1 cellular context compared by ENCODE assay signal in the genomic region with DNA sequence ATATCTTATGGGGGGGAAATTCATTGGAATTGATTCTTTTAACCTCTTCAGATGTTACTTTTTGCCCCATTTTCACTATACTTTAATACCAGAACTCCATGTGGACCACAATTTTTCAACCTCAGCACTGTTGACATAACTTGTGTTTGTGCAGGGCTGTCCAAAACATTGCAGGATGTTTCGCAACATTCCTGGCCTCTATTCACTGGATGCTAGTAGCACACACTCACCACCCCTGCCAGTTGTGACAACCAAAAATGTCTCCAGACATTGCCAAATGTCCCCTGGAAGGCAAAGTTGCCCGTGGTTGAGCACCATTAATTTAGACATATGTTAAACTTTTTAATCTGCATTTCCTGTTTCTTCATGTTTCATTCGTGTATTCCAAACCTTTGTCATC.
TF ChIP-seq lines count a peak whose summit lies in the region.

No MANE protein-coding gene starts in this region.

TF ChIP-seq in HepG2, 621 proteins besides CTCF, POLR2A, EP300 and RAD21 (continued from another document):
- TF ChIP-seq, protein P1, sequence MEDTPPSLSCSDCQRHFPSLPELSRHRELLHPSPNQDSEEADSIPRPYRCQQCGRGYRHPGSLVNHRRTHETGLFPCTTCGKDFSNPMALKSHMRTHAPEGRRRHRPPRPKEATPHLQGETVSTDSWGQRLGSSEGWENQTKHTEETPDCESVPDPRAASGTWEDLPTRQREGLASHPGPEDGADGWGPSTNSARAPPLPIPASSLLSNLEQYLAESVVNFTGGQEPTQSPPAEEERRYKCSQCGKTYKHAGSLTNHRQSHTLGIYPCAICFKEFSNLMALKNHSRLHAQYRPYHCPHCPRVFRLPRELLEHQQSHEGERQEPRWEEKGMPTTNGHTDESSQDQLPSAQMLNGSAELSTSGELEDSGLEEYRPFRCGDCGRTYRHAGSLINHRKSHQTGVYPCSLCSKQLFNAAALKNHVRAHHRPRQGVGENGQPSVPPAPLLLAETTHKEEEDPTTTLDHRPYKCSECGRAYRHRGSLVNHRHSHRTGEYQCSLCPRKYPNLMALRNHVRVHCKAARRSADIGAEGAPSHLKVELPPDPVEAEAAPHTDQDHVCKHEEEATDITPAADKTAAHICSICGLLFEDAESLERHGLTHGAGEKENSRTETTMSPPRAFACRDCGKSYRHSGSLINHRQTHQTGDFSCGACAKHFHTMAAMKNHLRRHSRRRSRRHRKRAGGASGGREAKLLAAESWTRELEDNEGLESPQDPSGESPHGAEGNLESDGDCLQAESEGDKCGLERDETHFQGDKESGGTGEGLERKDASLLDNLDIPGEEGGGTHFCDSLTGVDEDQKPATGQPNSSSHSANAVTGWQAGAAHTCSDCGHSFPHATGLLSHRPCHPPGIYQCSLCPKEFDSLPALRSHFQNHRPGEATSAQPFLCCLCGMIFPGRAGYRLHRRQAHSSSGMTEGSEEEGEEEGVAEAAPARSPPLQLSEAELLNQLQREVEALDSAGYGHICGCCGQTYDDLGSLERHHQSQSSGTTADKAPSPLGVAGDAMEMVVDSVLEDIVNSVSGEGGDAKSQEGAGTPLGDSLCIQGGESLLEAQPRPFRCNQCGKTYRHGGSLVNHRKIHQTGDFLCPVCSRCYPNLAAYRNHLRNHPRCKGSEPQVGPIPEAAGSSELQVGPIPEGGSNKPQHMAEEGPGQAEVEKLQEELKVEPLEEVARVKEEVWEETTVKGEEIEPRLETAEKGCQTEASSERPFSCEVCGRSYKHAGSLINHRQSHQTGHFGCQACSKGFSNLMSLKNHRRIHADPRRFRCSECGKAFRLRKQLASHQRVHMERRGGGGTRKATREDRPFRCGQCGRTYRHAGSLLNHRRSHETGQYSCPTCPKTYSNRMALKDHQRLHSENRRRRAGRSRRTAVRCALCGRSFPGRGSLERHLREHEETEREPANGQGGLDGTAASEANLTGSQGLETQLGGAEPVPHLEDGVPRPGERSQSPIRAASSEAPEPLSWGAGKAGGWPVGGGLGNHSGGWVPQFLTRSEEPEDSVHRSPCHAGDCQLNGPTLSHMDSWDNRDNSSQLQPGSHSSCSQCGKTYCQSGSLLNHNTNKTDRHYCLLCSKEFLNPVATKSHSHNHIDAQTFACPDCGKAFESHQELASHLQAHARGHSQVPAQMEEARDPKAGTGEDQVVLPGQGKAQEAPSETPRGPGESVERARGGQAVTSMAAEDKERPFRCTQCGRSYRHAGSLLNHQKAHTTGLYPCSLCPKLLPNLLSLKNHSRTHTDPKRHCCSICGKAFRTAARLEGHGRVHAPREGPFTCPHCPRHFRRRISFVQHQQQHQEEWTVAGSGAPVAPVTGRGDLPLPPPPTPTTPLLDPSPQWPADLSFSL (CRISPR knock-in tag; IDR thresholded peaks at IDR 0.05), result peak; percentile 86
- TF ChIP-seq, protein P2, sequence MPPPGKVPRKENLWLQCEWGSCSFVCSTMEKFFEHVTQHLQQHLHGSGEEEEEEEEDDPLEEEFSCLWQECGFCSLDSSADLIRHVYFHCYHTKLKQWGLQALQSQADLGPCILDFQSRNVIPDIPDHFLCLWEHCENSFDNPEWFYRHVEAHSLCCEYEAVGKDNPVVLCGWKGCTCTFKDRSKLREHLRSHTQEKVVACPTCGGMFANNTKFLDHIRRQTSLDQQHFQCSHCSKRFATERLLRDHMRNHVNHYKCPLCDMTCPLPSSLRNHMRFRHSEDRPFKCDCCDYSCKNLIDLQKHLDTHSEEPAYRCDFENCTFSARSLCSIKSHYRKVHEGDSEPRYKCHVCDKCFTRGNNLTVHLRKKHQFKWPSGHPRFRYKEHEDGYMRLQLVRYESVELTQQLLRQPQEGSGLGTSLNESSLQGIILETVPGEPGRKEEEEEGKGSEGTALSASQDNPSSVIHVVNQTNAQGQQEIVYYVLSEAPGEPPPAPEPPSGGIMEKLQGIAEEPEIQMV (CRISPR knock-in tag; IDR thresholded peaks at IDR 0.05; ENCODE audit: low read depth), result no peak
- TF ChIP-seq RXRB (CRISPR knock-in tag; IDR thresholded peaks at IDR 0.05; ENCODE audit: borderline replicate concordance) (0 out of 2 replicates have a peak, but pooled peaks have one; percentile 20), DR1 (CRISPR knock-in tag; IDR thresholded peaks at IDR 0.05) (no peak), ZFY (CRISPR knock-in tag; IDR thresholded peaks at IDR 0.05) (0 out of 2 replicates have a peak, but pooled peaks have one; percentile 16), ZNF12 (CRISPR knock-in tag; IDR thresholded peaks at IDR 0.05) (0 out of 2 replicates have a peak, but pooled peaks have one; percentile 37), NR1H2 (CRISPR knock-in tag; IDR thresholded peaks at IDR 0.05; ENCODE audit: borderline replicate concordance, low read depth) (no peak), ZNF674 (CRISPR knock-in tag; IDR thresholded peaks at IDR 0.05; ENCODE audit: low read depth) (no peak), IKZF1 (IDR thresholded peaks at IDR 0.05) (no peak), KLF6 (CRISPR knock-in tag; IDR thresholded peaks at IDR 0.05) (no peak), SOX5 (CRISPR knock-in tag; IDR thresholded peaks at IDR 0.05; ENCODE audit: borderline replicate concordance) (peak; percentile 53; the same call in 1 of the 2 replicates), NRL (CRISPR knock-in tag; IDR thresholded peaks at IDR 0.05; ENCODE audit: borderline replicate concordance) (no peak), TP53 (CRISPR knock-in tag; conservative IDR thresholded peaks at IDR 0.05) (no peak), TBL1XR1 (IDR thresholded peaks at IDR 0.05; ENCODE audit: borderline replicate concordance, low read length, partially characterized antibody) (no peak), NFATC3 (CRISPR knock-in tag; IDR thresholded peaks at IDR 0.05) (no peak), MAFF (IDR thresholded peaks at IDR 0.05; ENCODE audit: low read depth, low read length) (no peak), LCORL (IDR thresholded peaks at IDR 0.05) (no peak), LCORL (CRISPR knock-in tag; IDR thresholded peaks at IDR 0.05) (peak; percentile 78; the same call in 1 of the 2 replicates), ZNF350 (CRISPR knock-in tag; IDR thresholded peaks at IDR 0.05; ENCODE audit: borderline replicate concordance, low read depth) (no peak), FOXP1 (IDR thresholded peaks at IDR 0.05) (no peak), FOXP1 (CRISPR knock-in tag; IDR thresholded peaks at IDR 0.05) (peak; percentile 72), ZNF746 (CRISPR knock-in tag; IDR thresholded peaks at IDR 0.05) (no peak), ZNF792 (CRISPR knock-in tag; IDR thresholded peaks at IDR 0.05) (0 out of 2 replicates have a peak, but pooled peaks have one; percentile 35), ZNF775 (CRISPR knock-in tag; IDR thresholded peaks at IDR 0.05; ENCODE audit: borderline replicate concordance) (no peak), TAF15 (IDR thresholded peaks at IDR 0.05; ENCODE audit: low read depth, low read length, poor library complexity, severe bottlenecking) (no peak)
- TF ChIP-seq, protein P3, sequence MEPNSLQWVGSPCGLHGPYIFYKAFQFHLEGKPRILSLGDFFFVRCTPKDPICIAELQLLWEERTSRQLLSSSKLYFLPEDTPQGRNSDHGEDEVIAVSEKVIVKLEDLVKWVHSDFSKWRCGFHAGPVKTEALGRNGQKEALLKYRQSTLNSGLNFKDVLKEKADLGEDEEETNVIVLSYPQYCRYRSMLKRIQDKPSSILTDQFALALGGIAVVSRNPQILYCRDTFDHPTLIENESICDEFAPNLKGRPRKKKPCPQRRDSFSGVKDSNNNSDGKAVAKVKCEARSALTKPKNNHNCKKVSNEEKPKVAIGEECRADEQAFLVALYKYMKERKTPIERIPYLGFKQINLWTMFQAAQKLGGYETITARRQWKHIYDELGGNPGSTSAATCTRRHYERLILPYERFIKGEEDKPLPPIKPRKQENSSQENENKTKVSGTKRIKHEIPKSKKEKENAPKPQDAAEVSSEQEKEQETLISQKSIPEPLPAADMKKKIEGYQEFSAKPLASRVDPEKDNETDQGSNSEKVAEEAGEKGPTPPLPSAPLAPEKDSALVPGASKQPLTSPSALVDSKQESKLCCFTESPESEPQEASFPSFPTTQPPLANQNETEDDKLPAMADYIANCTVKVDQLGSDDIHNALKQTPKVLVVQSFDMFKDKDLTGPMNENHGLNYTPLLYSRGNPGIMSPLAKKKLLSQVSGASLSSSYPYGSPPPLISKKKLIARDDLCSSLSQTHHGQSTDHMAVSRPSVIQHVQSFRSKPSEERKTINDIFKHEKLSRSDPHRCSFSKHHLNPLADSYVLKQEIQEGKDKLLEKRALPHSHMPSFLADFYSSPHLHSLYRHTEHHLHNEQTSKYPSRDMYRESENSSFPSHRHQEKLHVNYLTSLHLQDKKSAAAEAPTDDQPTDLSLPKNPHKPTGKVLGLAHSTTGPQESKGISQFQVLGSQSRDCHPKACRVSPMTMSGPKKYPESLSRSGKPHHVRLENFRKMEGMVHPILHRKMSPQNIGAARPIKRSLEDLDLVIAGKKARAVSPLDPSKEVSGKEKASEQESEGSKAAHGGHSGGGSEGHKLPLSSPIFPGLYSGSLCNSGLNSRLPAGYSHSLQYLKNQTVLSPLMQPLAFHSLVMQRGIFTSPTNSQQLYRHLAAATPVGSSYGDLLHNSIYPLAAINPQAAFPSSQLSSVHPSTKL (CRISPR knock-in tag; IDR thresholded peaks at IDR 0.05), result peak; percentile 77
- TF ChIP-seq, protein P4, sequence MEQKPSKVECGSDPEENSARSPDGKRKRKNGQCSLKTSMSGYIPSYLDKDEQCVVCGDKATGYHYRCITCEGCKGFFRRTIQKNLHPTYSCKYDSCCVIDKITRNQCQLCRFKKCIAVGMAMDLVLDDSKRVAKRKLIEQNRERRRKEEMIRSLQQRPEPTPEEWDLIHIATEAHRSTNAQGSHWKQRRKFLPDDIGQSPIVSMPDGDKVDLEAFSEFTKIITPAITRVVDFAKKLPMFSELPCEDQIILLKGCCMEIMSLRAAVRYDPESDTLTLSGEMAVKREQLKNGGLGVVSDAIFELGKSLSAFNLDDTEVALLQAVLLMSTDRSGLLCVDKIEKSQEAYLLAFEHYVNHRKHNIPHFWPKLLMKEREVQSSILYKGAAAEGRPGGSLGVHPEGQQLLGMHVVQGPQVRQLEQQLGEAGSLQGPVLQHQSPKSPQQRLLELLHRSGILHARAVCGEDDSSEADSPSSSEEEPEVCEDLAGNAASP (CRISPR knock-in tag; IDR thresholded peaks at IDR 0.05; ENCODE audit: borderline replicate concordance), result no peak
- TF ChIP-seq, protein P5, sequence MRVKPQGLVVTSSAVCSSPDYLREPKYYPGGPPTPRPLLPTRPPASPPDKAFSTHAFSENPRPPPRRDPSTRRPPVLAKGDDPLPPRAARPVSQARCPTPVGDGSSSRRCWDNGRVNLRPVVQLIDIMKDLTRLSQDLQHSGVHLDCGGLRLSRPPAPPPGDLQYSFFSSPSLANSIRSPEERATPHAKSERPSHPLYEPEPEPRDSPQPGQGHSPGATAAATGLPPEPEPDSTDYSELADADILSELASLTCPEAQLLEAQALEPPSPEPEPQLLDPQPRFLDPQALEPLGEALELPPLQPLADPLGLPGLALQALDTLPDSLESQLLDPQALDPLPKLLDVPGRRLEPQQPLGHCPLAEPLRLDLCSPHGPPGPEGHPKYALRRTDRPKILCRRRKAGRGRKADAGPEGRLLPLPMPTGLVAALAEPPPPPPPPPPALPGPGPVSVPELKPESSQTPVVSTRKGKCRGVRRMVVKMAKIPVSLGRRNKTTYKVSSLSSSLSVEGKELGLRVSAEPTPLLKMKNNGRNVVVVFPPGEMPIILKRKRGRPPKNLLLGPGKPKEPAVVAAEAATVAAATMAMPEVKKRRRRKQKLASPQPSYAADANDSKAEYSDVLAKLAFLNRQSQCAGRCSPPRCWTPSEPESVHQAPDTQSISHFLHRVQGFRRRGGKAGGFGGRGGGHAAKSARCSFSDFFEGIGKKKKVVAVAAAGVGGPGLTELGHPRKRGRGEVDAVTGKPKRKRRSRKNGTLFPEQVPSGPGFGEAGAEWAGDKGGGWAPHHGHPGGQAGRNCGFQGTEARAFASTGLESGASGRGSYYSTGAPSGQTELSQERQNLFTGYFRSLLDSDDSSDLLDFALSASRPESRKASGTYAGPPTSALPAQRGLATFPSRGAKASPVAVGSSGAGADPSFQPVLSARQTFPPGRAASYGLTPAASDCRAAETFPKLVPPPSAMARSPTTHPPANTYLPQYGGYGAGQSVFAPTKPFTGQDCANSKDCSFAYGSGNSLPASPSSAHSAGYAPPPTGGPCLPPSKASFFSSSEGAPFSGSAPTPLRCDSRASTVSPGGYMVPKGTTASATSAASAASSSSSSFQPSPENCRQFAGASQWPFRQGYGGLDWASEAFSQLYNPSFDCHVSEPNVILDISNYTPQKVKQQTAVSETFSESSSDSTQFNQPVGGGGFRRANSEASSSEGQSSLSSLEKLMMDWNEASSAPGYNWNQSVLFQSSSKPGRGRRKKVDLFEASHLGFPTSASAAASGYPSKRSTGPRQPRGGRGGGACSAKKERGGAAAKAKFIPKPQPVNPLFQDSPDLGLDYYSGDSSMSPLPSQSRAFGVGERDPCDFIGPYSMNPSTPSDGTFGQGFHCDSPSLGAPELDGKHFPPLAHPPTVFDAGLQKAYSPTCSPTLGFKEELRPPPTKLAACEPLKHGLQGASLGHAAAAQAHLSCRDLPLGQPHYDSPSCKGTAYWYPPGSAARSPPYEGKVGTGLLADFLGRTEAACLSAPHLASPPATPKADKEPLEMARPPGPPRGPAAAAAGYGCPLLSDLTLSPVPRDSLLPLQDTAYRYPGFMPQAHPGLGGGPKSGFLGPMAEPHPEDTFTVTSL (CRISPR knock-in tag; IDR thresholded peaks at IDR 0.05; ENCODE audit: borderline replicate concordance), result peak; percentile 64; the same call in 1 of the 2 replicates
TF ChIP-seq in HepG2: peak in this region for 39.
